ENCODE assay signal across 8 cellular contexts in the genomic region with DNA sequence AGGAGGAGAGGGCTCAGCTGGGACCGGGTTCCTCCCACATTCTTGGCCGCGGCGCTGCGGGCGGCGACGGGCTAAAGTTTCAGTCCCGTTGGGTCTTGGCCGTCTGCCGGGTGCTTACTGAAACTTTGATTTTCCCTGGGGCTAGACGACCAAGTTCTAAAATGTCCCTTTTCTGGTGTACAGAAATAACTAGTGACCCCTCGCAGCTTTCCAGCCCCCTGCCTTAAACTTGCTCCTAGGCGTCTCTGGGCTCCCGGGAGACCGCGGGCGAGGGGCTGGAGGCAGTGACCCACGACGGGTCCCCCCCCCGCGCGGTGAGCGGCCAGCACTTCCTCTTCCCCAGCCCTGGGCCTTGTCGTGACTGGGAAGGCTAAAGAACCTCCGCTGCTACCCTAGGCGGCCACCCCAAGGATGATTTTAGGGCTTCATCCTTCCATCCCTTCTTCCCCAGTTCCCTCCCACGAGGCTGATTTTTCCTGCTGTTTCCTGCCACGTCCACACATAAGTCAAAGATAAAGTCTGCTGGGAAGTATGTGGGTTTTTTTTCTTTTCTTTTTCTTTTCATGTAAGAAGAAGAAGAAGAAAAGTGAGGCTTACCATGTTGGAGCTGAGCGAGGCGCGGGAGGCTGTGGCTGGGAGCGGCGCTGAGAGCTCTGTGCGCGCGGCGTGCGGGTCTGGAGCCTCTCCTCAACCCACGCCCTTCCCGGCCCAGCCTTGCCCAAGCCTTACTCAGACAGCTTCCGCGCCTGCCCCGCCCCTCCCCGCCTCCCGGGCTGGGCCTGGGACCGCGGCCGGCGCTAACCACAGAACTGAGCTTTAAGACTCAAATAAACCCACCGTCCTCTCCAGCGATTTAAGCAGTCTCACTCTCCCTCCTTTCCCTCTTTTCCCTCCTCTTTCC. TPM values are rescaled to one million over a fixed set of nuclear protein-coding genes. Genes with fewer than 3 reads are reported as not detected.
DNase-seq lines count a peak whose midpoint lies in the region; ATAC-seq and TF ChIP-seq lines count a peak whose summit lies in the region.

TSS of gene S100A11 (minus strand) at position 689 of the 901 bp plus-strand sequence. CDS start at position 600, 89 bp downstream.

- no peak for TF ChIP-seq CTCF in foreskin fibroblast (IDR thresholded peaks at IDR 0.05; ENCODE audit: low read depth, low read length)

- H3K36me3 ChIP-seq in SJCRH30: peaks cover 27% of the 10 kb centered on the region
- no peaks in the 10 kb centered on the region for H3K36me3 ChIP-seq in neuron (ENCODE audit: insufficient read depth, low read length)

- peak within 1 kb of the TSS; percentile 89 for H3K27ac ChIP-seq in SJCRH30
- H3K27ac ChIP-seq in substantia nigra (ENCODE audit: low read depth, low read length, poor library complexity, severe bottlenecking): peak within 1 kb of the TSS; percentile 67

- DNase-seq in SJCRH30 (peak; percentile 89 to 91), activated gamma-delta T cell treated with Interleukin-2 at 50 U/mL for 16 hours (peak; percentile 66), foreskin fibroblast (peak; percentile 84 to 96), substantia nigra (lab: John Stamatoyannopoulos, UW) (peak in 33 of 49 donors; percentile 6 to 68 (median 29))

- H3K9me3 ChIP-seq in SJCRH30 (replicated peaks): no peaks in the 10 kb centered on the region
- H3K9me3 ChIP-seq in neuron (ENCODE audit: low read length): no peaks in the 10 kb centered on the region

- ATAC-seq in GM18498 (IDR thresholded peaks at IDR 0.05; ENCODE audit: unreplicated experiment): peak; percentile 57
- peak; percentile 43 for ATAC-seq in HG03196 (IDR thresholded peaks at IDR 0.05; ENCODE audit: unreplicated experiment)
- no peak for ATAC-seq in HG03520 (IDR thresholded peaks at IDR 0.05; ENCODE audit: unreplicated experiment)

- H2AFZ ChIP-seq in neuron (ENCODE audit: low read depth, low read length): peak within 1 kb of the TSS; percentile 10

- peaks cover 8% of the 10 kb centered on the region; the same call in 1 of the 2 replicates for H3K4me1 ChIP-seq in SJCRH30
- H3K4me1 ChIP-seq in neuron (ENCODE audit: insufficient read depth, low read length): no peaks in the 10 kb centered on the region

- H3K4me3 ChIP-seq in SJCRH30 (peak within 1 kb of the TSS; percentile 70), foreskin fibroblast (ENCODE audit: low read depth in 1 of 2, low read length in 2 of 2) (peak within 1 kb of the TSS; percentile 89 to 92), neuron (ENCODE audit: low read length) (no peak within 1 kb of the TSS)

- H3K27me3 ChIP-seq in SJCRH30 (no peaks in the 10 kb centered on the region), neuron (ENCODE audit: insufficient read depth, low read length) (peaks cover 54% of the 10 kb centered on the region)

RNA-seq across cellular contexts. Expression of gene S100A11, which starts in this region (rescaled TPM):
- 492 and 509 TPM in 2 replicates for total RNA-seq in SJCRH30 (2014; rRNA removed; shearing (Covaris generic))

Comparison
In these comparisons a context has a peak if more than half of its experiments do, and no peak if none do; other contexts are left out.
1. DNase-seq: peak in every context shown above with its lines; median percentile 90 in SJCRH30; 90 in foreskin fibroblast; 66 in activated gamma-delta T cell treated with Interleukin-2 at 50 U/mL for 16 hours; 29 in substantia nigra.